ENCODE assay signal across 16 cellular contexts in the genomic region with DNA sequence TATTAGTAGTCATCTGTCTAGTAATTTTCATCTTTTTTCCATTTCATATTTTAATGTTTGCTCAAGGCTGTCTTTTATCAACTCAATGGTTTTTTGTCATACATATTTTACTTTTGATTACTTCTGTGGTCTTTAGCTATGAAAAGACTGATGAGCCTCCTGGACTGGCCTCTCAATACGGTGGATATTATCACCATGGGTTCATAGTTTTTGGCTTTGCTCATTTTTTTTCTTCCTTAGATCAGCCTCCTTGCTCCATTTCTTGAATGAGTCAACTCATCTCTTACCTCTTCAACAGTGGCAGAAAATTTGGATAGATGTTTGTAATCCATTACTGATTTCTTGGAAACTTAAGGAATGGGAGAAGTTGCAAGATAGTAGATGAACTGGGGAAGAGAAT.
A peak's percentile ranks its signal among the peaks of the same experiment; 100 is the strongest.
DNase-seq lines count a peak whose midpoint lies in the region; ATAC-seq and TF ChIP-seq lines count a peak whose summit lies in the region.
"Had no signal": no experiment of that assay in that cellular context is flagged by ENCODE, and none has a peak within 500 bp of the region (broad histone marks: within the 10 kb centered on the region; RNA-seq: fewer than 3 reads in every experiment).

No MANE protein-coding gene starts in this region.

- no peaks in the 10 kb centered on the region for H3K79me2 ChIP-seq in trophoblast cell (ENCODE audit: control insufficient read depth, insufficient read depth, low read length, poor library complexity)

- peaks cover 0 to 1% of the 10 kb centered on the region in 2 experiments for H3K4me1 ChIP-seq in trophoblast cell (ENCODE audit: control insufficient read depth in 1 of 2, insufficient read depth in 2 of 2, low read length in 2 of 2)

- no peak overlapping the region for H4K8ac ChIP-seq in trophoblast cell (ENCODE audit: low read depth, low read length)

- peaks cover 7% of the 10 kb centered on the region for H3K27me3 Mint-ChIP-seq in activated T-helper 17 cell treated with anti-CD3 and anti-CD28 coated beads, Interleukin-2, amount 50 U/mL, for 72 hours
- H3K27me3 Mint-ChIP-seq in natural killer cell (ENCODE audit: low read depth in 2 of 2): peaks cover 0 to 2% of the 10 kb centered on the region in 2 donors
- peaks cover 9% of the 10 kb centered on the region; the same call in 1 of the 2 replicates for H3K27me3 Mint-ChIP-seq in HFFc6 (ENCODE audit: insufficient read depth)
- H3K27me3 Mint-ChIP-seq: CD4-positive, alpha-beta memory T cell had no signal

- H2AK5ac ChIP-seq in trophoblast cell (ENCODE audit: low read length): no peak overlapping the region

- no peak overlapping the region for H2BK12ac ChIP-seq in trophoblast cell (ENCODE audit: low read length)

- TF ChIP-seq CTCF in natural killer cell (IDR thresholded peaks at IDR 0.05) (no peak), HFFc6 (IDR thresholded peaks at IDR 0.05) (no peak), GM10248 (IDR thresholded peaks at IDR 0.05; ENCODE audit: control extremely low read depth, extremely low read depth, low read depth, missing control alignments) (no peak)

- H3K27ac ChIP-seq in trophoblast cell (ENCODE audit: low read depth, low read length): no peak overlapping the region

- no CpG with 5 or more reads among the region's 1 CpG for WGBS in trophoblast cell (ENCODE audit: extremely low coverage, insufficient coverage, insufficient read length)

- no peaks in the 10 kb centered on the region for H3K9me3 Mint-ChIP-seq in activated T-helper 17 cell treated with anti-CD3 and anti-CD28 coated beads, Interleukin-2, amount 50 U/mL, for 72 hours
- H3K9me3 Mint-ChIP-seq in natural killer cell (no peaks in the 10 kb centered on the region), HFFc6 (no peaks in the 10 kb centered on the region)
- H3K9me3 Mint-ChIP-seq: CD4-positive, alpha-beta memory T cell had no signal

- H3K27ac Mint-ChIP-seq in activated T-helper 17 cell treated with anti-CD3 and anti-CD28 coated beads, Interleukin-2, amount 50 U/mL, for 72 hours: peak overlapping the region; percentile 0
- H3K27ac Mint-ChIP-seq in natural killer cell (peak overlapping the region; percentile 14 to 31), HFFc6 (no peak overlapping the region)

- peaks cover 21% of the 10 kb centered on the region for H3K4me1 Mint-ChIP-seq in activated T-helper 17 cell treated with anti-CD3 and anti-CD28 coated beads, Interleukin-2, amount 50 U/mL, for 72 hours
- H3K4me1 Mint-ChIP-seq in natural killer cell: peaks cover 10 to 16% of the 10 kb centered on the region in 2 donors
- no peaks in the 10 kb centered on the region for H3K4me1 Mint-ChIP-seq in HFFc6 (ENCODE audit: low read depth)

- H3K9ac ChIP-seq in trophoblast cell (ENCODE audit: low read length): no peak overlapping the region

- no peaks in the 10 kb centered on the region for H3K36me3 ChIP-seq in trophoblast cell (ENCODE audit: control insufficient read depth in 1 of 2, insufficient read depth in 2 of 2, low read length in 2 of 2)
- H3K36me3 ChIP-seq: HAP-1 had no signal

- no peak for TF ChIP-seq POLR2A in erythroblast (IDR thresholded peaks at IDR 0.05; ENCODE audit: low read length)

- H3K9me3 ChIP-seq in trophoblast cell (ENCODE audit: insufficient read depth, low read depth, low read length): no peaks in the 10 kb centered on the region
- H3K9me3 ChIP-seq: HAP-1 had no signal

- H3K79me1 ChIP-seq in trophoblast cell (ENCODE audit: low read length): no peaks in the 10 kb centered on the region

- H3K27me3 ChIP-seq in trophoblast cell (ENCODE audit: insufficient read depth, low read length): no peaks in the 10 kb centered on the region

- no peak overlapping the region for H2AFZ ChIP-seq in trophoblast cell (ENCODE audit: insufficient read depth, low read length, poor library complexity)

- H3K18ac ChIP-seq in trophoblast cell (ENCODE audit: low read length): no peak overlapping the region

- H3K14ac ChIP-seq in trophoblast cell (ENCODE audit: low read length): no peak overlapping the region

- POLR2A ChIA-PET in GM10248 (lab: Yijun Ruan, JAX): no interaction called here

- H2BK120ac ChIP-seq in trophoblast cell (ENCODE audit: insufficient read depth, low read length, poor library complexity): no peak overlapping the region

- peak; percentile 62 for DNase-seq in NCI-H226
- DNase-seq in natural killer cell: no peak
- peak; percentile 48 to 82 for DNase-seq in trophoblast cell
- DNase-seq in HFFc6: no peak
- DNase-seq in erythroblast (lab: John Stamatoyannopoulos, UW): no peak
- no peak for DNase-seq in GM10248 (ENCODE audit: extremely low spot score)
- DNase-seq: C1 segment of cervical spinal cord; Calu3; CD4-positive, alpha-beta memory T cell; COR-L47; DMS53; DMS79 treated with DMSO at 0.1 percent for 48 hours; GF-D8; GOT3 had no signal

- no peak for ATAC-seq in activated T-helper 17 cell treated with anti-CD3 and anti-CD28 coated beads, Interleukin-2, amount 50 U/mL, for 72 hours (replicated peaks)
- no peak for ATAC-seq in natural killer cell

- H3K4me3 ChIP-seq in trophoblast cell (ENCODE audit: low read depth, low read length): no peak overlapping the region
- H3K4me3 ChIP-seq: HAP-1 had no signal

- no peaks in the 10 kb centered on the region for H3K36me3 Mint-ChIP-seq in activated T-helper 17 cell treated with anti-CD3 and anti-CD28 coated beads, Interleukin-2, amount 50 U/mL, for 72 hours (ENCODE audit: low read depth)
- H3K36me3 Mint-ChIP-seq in natural killer cell (no peaks in the 10 kb centered on the region), HFFc6 (ENCODE audit: low read depth) (no peaks in the 10 kb centered on the region)
- H3K36me3 Mint-ChIP-seq: CD4-positive, alpha-beta memory T cell had no signal

- H3K23ac ChIP-seq in trophoblast cell (ENCODE audit: low read length): no peak overlapping the region

- H4K91ac ChIP-seq in trophoblast cell (ENCODE audit: low read depth, low read length): no peak overlapping the region

- H4K12ac ChIP-seq in trophoblast cell (ENCODE audit: low read depth, low read length): no peak overlapping the region

- no peak overlapping the region for H3K4me3 Mint-ChIP-seq in activated T-helper 17 cell treated with anti-CD3 and anti-CD28 coated beads, Interleukin-2, amount 50 U/mL, for 72 hours
- H3K4me3 Mint-ChIP-seq in natural killer cell: no peak overlapping the region
- H3K4me3 Mint-ChIP-seq in HFFc6: no peak overlapping the region

- intact Hi-C loops in natural killer cell (cut with micrococcal nuclease): no loop called here

- H3K4me2 ChIP-seq in trophoblast cell (ENCODE audit: low read length): no peak overlapping the region

- CTCF ChIA-PET in GM10248 (lab: Yijun Ruan, JAX): interaction anchor here (0.9 to 4.0 kb wide), 6 partner anchors 10 to 258 kb away, joined by 3 to 19 read pairs (median 6); no protein-coding TSS in a partner anchor

- no peak overlapping the region for H3K4ac ChIP-seq in trophoblast cell (ENCODE audit: low read depth, low read length)

- H2BK5ac ChIP-seq in trophoblast cell (ENCODE audit: low read depth, low read length, poor library complexity): no peak overlapping the region

Comparison
In these comparisons a context has a peak if more than half of its experiments do, and no peak if none do; other contexts are left out.
1. DNase-seq: peak in NCI-H226 (single experiment) and trophoblast cell (2 of 2); none in natural killer cell (single experiment), HFFc6 (single experiment), erythroblast (0 of 2) and GM10248 (single experiment).